ENCODE assay signal across 7 cellular contexts in genomic region chr6:112087136-112087908, GRCh38.
A peak's percentile ranks its signal among the peaks of the same experiment; 100 is the strongest.
DNase-seq lines count a peak whose midpoint lies in the region; ATAC-seq and TF ChIP-seq lines count a peak whose summit lies in the region.

TSS of gene FAM229B (plus strand) at chr6:112087591. CDS start at chr6:112099284, 11,693 bp downstream.
TSS of gene TUBE1 (minus strand) at chr6:112087482. CDS start at chr6:112087434, 48 bp downstream.

- H3K9me3 Mint-ChIP-seq in T-helper 2 cell treated with Interferon-gamma antibody and Interleukin-4, amounts not matched to agents 5 μg/mL and 100 μg/mL, for 36 hours = no peaks in the 10 kb centered on the region

- peaks cover 6% of the 10 kb centered on the region for H3K36me3 Mint-ChIP-seq in T-helper 2 cell treated with Interferon-gamma antibody and Interleukin-4, amounts not matched to agents 5 μg/mL and 100 μg/mL, for 36 hours (ENCODE audit: low read depth)

- H3K4me3 Mint-ChIP-seq in T-helper 2 cell treated with Interferon-gamma antibody and Interleukin-4, amounts not matched to agents 5 μg/mL and 100 μg/mL, for 36 hours = no peak within 1 kb of the TSS

- peak within 1 kb of the TSS; percentile 82 for H3K4me3 ChIP-seq in astrocyte of the cerebellum (ENCODE audit: low read depth, low read length)

- no peak for TF ChIP-seq CTCF in astrocyte of the cerebellum (IDR thresholded peaks at IDR 0.05; ENCODE audit: low read depth, low read length, missing control alignments)

- H3K27ac Mint-ChIP-seq in T-helper 2 cell treated with Interferon-gamma antibody and Interleukin-4, amounts not matched to agents 5 μg/mL and 100 μg/mL, for 36 hours = no peak within 1 kb of the TSS

- ATAC-seq in GM18499 (IDR thresholded peaks at IDR 0.05; ENCODE audit: insufficient read depth, unreplicated experiment) (peak; percentile 93), HG02938 (IDR thresholded peaks at IDR 0.05; ENCODE audit: unreplicated experiment) (peak; percentile 96)

- peaks cover 6% of the 10 kb centered on the region for H3K4me1 Mint-ChIP-seq in T-helper 2 cell treated with Interferon-gamma antibody and Interleukin-4, amounts not matched to agents 5 μg/mL and 100 μg/mL, for 36 hours (ENCODE audit: low read depth)

- DNase-seq in NCI-H187 (lab: John Stamatoyannopoulos, UW) (peak; percentile 66 to 80), astrocyte of the cerebellum (ENCODE audit: low read depth) (peak; percentile 89), hippocampal formation (lab: John Stamatoyannopoulos, UW) (peak; percentile 85 to 97), retina (peak; percentile 95)
- peak; percentile 88 for DNase-seq in T-helper 2 cell treated with Interferon-gamma antibody and Interleukin-4, amounts not matched to agents 5 μg/mL and 100 μg/mL, for 36 hours (ENCODE audit: low spot score)

- in situ Hi-C loops in astrocyte of the cerebellum (cut with HindIII; ENCODE audit: low sequenced_read_pairs) = no loop called here

- H3K27me3 Mint-ChIP-seq in T-helper 2 cell treated with Interferon-gamma antibody and Interleukin-4, amounts not matched to agents 5 μg/mL and 100 μg/mL, for 36 hours (ENCODE audit: low read depth) = peaks cover 34% of the 10 kb centered on the region

Comparison
In these comparisons a context has a peak if more than half of its experiments do, and no peak if none do; other contexts are left out.
1. Peak in every context shown above with its lines: DNase-seq, ATAC-seq and H3K4me3 ChIP-seq.